ENCODE assay signal across 8 cellular contexts in the genomic region with DNA sequence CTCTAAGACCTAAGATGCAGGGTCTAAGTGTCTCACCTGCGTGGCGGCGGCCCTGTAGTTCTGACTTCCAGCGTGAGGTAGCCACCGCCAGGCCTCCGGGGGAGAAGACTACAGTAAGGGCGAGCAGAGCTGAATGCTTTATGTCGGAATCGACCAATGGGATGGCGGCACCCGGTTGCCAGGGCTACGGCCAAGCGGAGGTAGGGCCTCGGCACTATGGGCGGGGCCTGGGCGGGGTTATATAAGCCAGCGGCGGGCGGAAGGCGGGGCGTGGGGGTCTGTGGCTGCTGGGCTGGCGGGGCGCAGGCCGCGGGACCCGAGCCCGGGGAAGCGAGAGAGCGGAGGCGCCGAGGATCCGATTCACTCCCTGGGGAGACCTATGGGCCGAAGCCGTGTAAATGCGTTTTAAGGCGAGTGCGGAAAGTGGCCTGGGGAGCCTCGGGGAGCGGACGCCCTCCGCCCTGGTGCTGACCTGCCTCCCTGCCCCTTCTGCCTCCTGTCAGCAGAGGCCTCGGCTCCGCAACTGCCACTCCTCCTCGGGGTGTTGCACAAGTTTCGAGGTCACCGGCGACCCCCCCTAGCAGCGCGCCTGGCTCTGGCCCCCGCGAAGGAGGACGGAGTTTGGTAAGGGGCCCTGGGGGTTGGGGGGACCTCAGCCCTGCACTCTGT. TPM values are rescaled to one million over a fixed set of nuclear protein-coding genes. Genes with fewer than 3 reads are reported as not detected.
A peak's percentile ranks its signal among the peaks of the same experiment; 100 is the strongest.
DNase-seq lines count a peak whose midpoint lies in the region; ATAC-seq and TF ChIP-seq lines count a peak whose summit lies in the region.

A gene (plus strand): TSS at position 269 of the 669 bp plus-strand sequence. CDS start 1,097 bp downstream, outside the sequence.

- H2AK5ac ChIP-seq in neuronal stem cell (ENCODE audit: low read depth, low read length): no peak within 1 kb of the TSS

- peak within 1 kb of the TSS; percentile 14 for H3K14ac ChIP-seq in neuronal stem cell (ENCODE audit: low read length)

- no peaks in the 10 kb centered on the region for H3K27me3 ChIP-seq in HAP-1 (ENCODE audit: low read depth)
- H3K27me3 ChIP-seq in MM.1S (replicated peaks; ENCODE audit: insufficient read depth, low read length): peaks cover 5% of the 10 kb centered on the region; the same call in 1 of the 2 replicates
- no peaks in the 10 kb centered on the region for H3K27me3 ChIP-seq in gastroesophageal sphincter
- H3K27me3 ChIP-seq in neuronal stem cell (ENCODE audit: control insufficient read depth in 3 of 3, insufficient read depth in 3 of 3, low read depth in 1 of 3, low read length in 3 of 3): peaks cover 0 to 29% (median 2%) of the 10 kb centered on the region in 3 experiments

- in situ Hi-C loops in HAP-1 (cut with MboI; ENCODE audit: low sequenced_read_pairs): loop anchor here (10.0 kb wide), 1 partner anchor 146 kb away; no protein-coding TSS in a partner anchor

- H2AFZ ChIP-seq in MM.1S (ENCODE audit: low read length) (peak within 1 kb of the TSS; percentile 91), neuronal stem cell (ENCODE audit: low read length) (peak within 1 kb of the TSS; percentile 90)

- no peaks in the 10 kb centered on the region for H3K9me3 Mint-ChIP-seq in activated naive CD4-positive, alpha-beta T cell treated with anti-CD3 and anti-CD28 coated beads for 36 hours

- H3K27ac ChIP-seq in MM.1S (ENCODE audit: low read length) (no peak within 1 kb of the TSS), gastroesophageal sphincter (peak within 1 kb of the TSS in 2 of 4 donors; percentile 53 to 75), neuronal stem cell (replicated peaks; ENCODE audit: low read length) (no peak within 1 kb of the TSS)

- no peak within 1 kb of the TSS for H2BK120ac ChIP-seq in neuronal stem cell (ENCODE audit: low read depth, low read length)

- peak within 1 kb of the TSS; percentile 19 for H3K27ac Mint-ChIP-seq in activated naive CD4-positive, alpha-beta T cell treated with anti-CD3 and anti-CD28 coated beads for 36 hours

- peak; percentile 22 to 34 for TF ChIP-seq POLR2A in gastroesophageal sphincter (IDR thresholded peaks at IDR 0.05)

- H4K20me1 ChIP-seq in MM.1S (ENCODE audit: insufficient read depth, low read length): no peaks in the 10 kb centered on the region

- peak within 1 kb of the TSS; percentile 75 for H3K4me3 Mint-ChIP-seq in activated naive CD4-positive, alpha-beta T cell treated with anti-CD3 and anti-CD28 coated beads for 36 hours

- no peaks in the 10 kb centered on the region for H3K79me2 ChIP-seq in MM.1S (ENCODE audit: low read length)

- H3F3A ChIP-seq in MM.1S (ENCODE audit: insufficient read depth, low read length): no peaks in the 10 kb centered on the region

- H3K4me3 ChIP-seq in HAP-1: peak within 1 kb of the TSS; percentile 50
- H3K4me3 ChIP-seq in MM.1S (ENCODE audit: low read length): peak within 1 kb of the TSS; percentile 79
- peak within 1 kb of the TSS; percentile 31 to 81 for H3K4me3 ChIP-seq in gastroesophageal sphincter
- H3K4me3 ChIP-seq in neuronal stem cell (ENCODE audit: low read length in 2 of 2): peak within 1 kb of the TSS; percentile 80 to 89

- TF ChIP-seq CTCF in MM.1S (IDR thresholded peaks at IDR 0.05; ENCODE audit: low read length): no peak
- TF ChIP-seq CTCF in gastroesophageal sphincter (IDR thresholded peaks at IDR 0.05): peak in 1 of 4 experiments; percentile 6

- no peaks in the 10 kb centered on the region for H3K79me1 ChIP-seq in neuronal stem cell (ENCODE audit: low read depth, low read length)

- no peaks in the 10 kb centered on the region for H3K36me3 Mint-ChIP-seq in activated naive CD4-positive, alpha-beta T cell treated with anti-CD3 and anti-CD28 coated beads for 36 hours (ENCODE audit: low read depth)

- H3K4me1 Mint-ChIP-seq in activated naive CD4-positive, alpha-beta T cell treated with anti-CD3 and anti-CD28 coated beads for 36 hours (ENCODE audit: low read depth): peaks cover 18% of the 10 kb centered on the region

- CTCF ChIA-PET in activated naive CD4-positive, alpha-beta T cell treated with anti-CD3 and anti-CD28 coated beads for 36 hours (lab: Charles Lee): interaction anchor here (1.2 to 7.4 kb wide), 3 partner anchors 14 to 46 kb away, joined by 3 to 51 read pairs (median 4); no protein-coding TSS in a partner anchor

- H3K36me3 ChIP-seq in HAP-1 (replicated peaks) (no peaks in the 10 kb centered on the region), MM.1S (replicated peaks; ENCODE audit: insufficient read depth, low read length) (no peaks in the 10 kb centered on the region), gastroesophageal sphincter (no peaks in the 10 kb centered on the region), neuronal stem cell (replicated peaks in 1 of 2; ENCODE audit: control insufficient read depth in 2 of 2, insufficient read depth in 2 of 2, low read length in 2 of 2) (no peaks in the 10 kb centered on the region)

- H3K27me3 Mint-ChIP-seq in activated naive CD4-positive, alpha-beta T cell treated with anti-CD3 and anti-CD28 coated beads for 36 hours (ENCODE audit: low read depth): no peaks in the 10 kb centered on the region

- H2BK5ac ChIP-seq in neuronal stem cell (ENCODE audit: low read length): no peak within 1 kb of the TSS

- no peaks in the 10 kb centered on the region for H3K9me3 ChIP-seq in HAP-1
- H3K9me3 ChIP-seq in MM.1S (replicated peaks; ENCODE audit: insufficient read depth, low read length): no peaks in the 10 kb centered on the region
- no peaks in the 10 kb centered on the region for H3K9me3 ChIP-seq in gastroesophageal sphincter
- no peaks in the 10 kb centered on the region for H3K9me3 ChIP-seq in neuronal stem cell (replicated peaks in 1 of 2; ENCODE audit: control insufficient read depth in 2 of 2, insufficient read depth in 1 of 2, low read depth in 1 of 2, low read length in 2 of 2)

- H3K4ac ChIP-seq in neuronal stem cell (ENCODE audit: low read length): no peak within 1 kb of the TSS

- no peak within 1 kb of the TSS for H2BK15ac ChIP-seq in neuronal stem cell (ENCODE audit: low read length)

- no peak within 1 kb of the TSS for H4K91ac ChIP-seq in neuronal stem cell (ENCODE audit: low read depth, low read length, poor library complexity)

- peak within 1 kb of the TSS; percentile 91 for H3K18ac ChIP-seq in neuronal stem cell (ENCODE audit: low read length)

- no peak within 1 kb of the TSS for H2BK12ac ChIP-seq in neuronal stem cell (ENCODE audit: low read length)

- H3K23ac ChIP-seq in neuronal stem cell (ENCODE audit: low read depth, low read length, poor library complexity): peak within 1 kb of the TSS; percentile 70

- H3K4me2 ChIP-seq in MM.1S (ENCODE audit: low read depth, low read length): peak within 1 kb of the TSS; percentile 95
- peak within 1 kb of the TSS; percentile 83 for H3K4me2 ChIP-seq in neuronal stem cell (ENCODE audit: insufficient read depth, low read length, poor library complexity, severe bottlenecking)

- no peaks in the 10 kb centered on the region for H3K9me2 ChIP-seq in MM.1S (replicated peaks; ENCODE audit: insufficient read depth, low read length)

- H3K4me1 ChIP-seq in HAP-1 (peaks cover 10% of the 10 kb centered on the region), MM.1S (ENCODE audit: low read length) (peaks cover 4% of the 10 kb centered on the region; the same call in 1 of the 2 replicates), gastroesophageal sphincter (peaks cover 0 to 30% (median 3%) of the 10 kb centered on the region in 3 donors), neuronal stem cell (ENCODE audit: control insufficient read depth in 2 of 2, insufficient read depth in 1 of 2, low read depth in 1 of 2, low read length in 2 of 2) (peaks cover 3 to 8% of the 10 kb centered on the region in 2 donors)

- no peak for TF ChIP-seq EP300 in gastroesophageal sphincter (IDR thresholded peaks at IDR 0.05)

- peak within 1 kb of the TSS; percentile 60; the same call in 1 of the 2 replicates for H3K9ac ChIP-seq in MM.1S (ENCODE audit: low read length)
- peak within 1 kb of the TSS; percentile 92 for H3K9ac ChIP-seq in neuronal stem cell (ENCODE audit: low read depth, low read length, poor library complexity)

- DNase-seq in ELR (ENCODE audit: low read depth): peak; percentile 96
- DNase-seq in HAP-1 (ENCODE audit: low spot score in 2 of 2): peak; percentile 90 to 99
- DNase-seq in MM.1S: peak; percentile 96
- peak; percentile 88 for DNase-seq in SHP77 treated with DMSO at 0.1 percent for 48 hours (lab: John Stamatoyannopoulos, UW)
- DNase-seq in activated naive CD4-positive, alpha-beta T cell treated with anti-CD3 and anti-CD28 coated beads for 36 hours: peak; percentile 98
- DNase-seq in neuronal stem cell (ENCODE audit: low spot score): peak; percentile 91
- peak; percentile 90 for DNase-seq in stromal cell of bone marrow (ENCODE audit: low read depth)

- peak; percentile 99 for ATAC-seq in gastroesophageal sphincter

- H4K8ac ChIP-seq in neuronal stem cell (ENCODE audit: low read depth, low read length): no peak within 1 kb of the TSS

- intact Hi-C loops in activated naive CD4-positive, alpha-beta T cell treated with anti-CD3 and anti-CD28 coated beads for 36 hours (cut with micrococcal nuclease): loop anchor here (1.0 to 10.0 kb wide), 5 partner anchors 44 to 366 kb away; a partner anchor contains a TSS

- WGBS in gastroesophageal sphincter (ENCODE audit: low coverage in 1 of 2), 2 donors: 0% methylated on average over 1 to 3 of the region's 52 CpGs
- WGBS in neuronal stem cell (ENCODE audit: extremely low coverage in 2 of 2, insufficient read length in 2 of 2, insufficient replicate concordance in 1 of 2), 2 donors: no CpG with 5 or more reads among the region's 52 CpGs

RNA-seq across cellular contexts. Expression of the gene that starts here (rescaled TPM):
- total RNA-seq in activated naive CD4-positive, alpha-beta T cell treated with anti-CD3 and anti-CD28 coated beads for 36 hours: 1 to 10 TPM; 1.5 to 1.6 TPM
- 1 to 10 TPM in 3 of 4 donors, under 1 TPM in 1; 0.31 to 6.4 (median 2.8) TPM for total RNA-seq in gastroesophageal sphincter
- 5.9 TPM for polyA plus RNA-seq in neuronal stem cell (2013, experiment 1 of 2)
- polyA plus RNA-seq in neuronal stem cell (2013, experiment 2 of 2): 6.1 TPM
